ENCODE assay signal across 8 cellular contexts in genomic region chr2:101710690-101711318, GRCh38. TPM values are rescaled to one million over a fixed set of nuclear protein-coding genes. Genes with fewer than 3 reads are reported as not detected.
DNase-seq lines count a peak whose midpoint lies in the region; ATAC-seq lines count a peak whose summit lies in the region.

No MANE protein-coding gene starts in this region.

- no peak overlapping the region for H3K4me3 Mint-ChIP-seq in T-helper 2 cell treated with Interferon-gamma antibody and Interleukin-4, amounts not matched to agents 5 μg/mL and 100 μg/mL, for 36 hours

- ATAC-seq in Right ventricle myocardium superior (ENCODE audit: poor library complexity) (peak; percentile 14), left ventricle myocardium superior (peak; percentile 12), HG03139 (IDR thresholded peaks at IDR 0.05; ENCODE audit: unreplicated experiment) (no peak)

- peaks cover 22% of the 10 kb centered on the region for H3K36me3 Mint-ChIP-seq in T-helper 2 cell treated with Interferon-gamma antibody and Interleukin-4, amounts not matched to agents 5 μg/mL and 100 μg/mL, for 36 hours (ENCODE audit: low read depth)

- in situ Hi-C loops in ACHN (cut with HindIII; ENCODE audit: low pct_ligation_motif_present, low pct_unique_long_range_greater_than_20kb, low sequenced_read_pairs), result no loop called here

- H3K27ac Mint-ChIP-seq in T-helper 2 cell treated with Interferon-gamma antibody and Interleukin-4, amounts not matched to agents 5 μg/mL and 100 μg/mL, for 36 hours, result peak overlapping the region; percentile 0

- peaks cover 43% of the 10 kb centered on the region for H3K4me1 Mint-ChIP-seq in T-helper 2 cell treated with Interferon-gamma antibody and Interleukin-4, amounts not matched to agents 5 μg/mL and 100 μg/mL, for 36 hours (ENCODE audit: low read depth)

- no peaks in the 10 kb centered on the region for H3K9me3 Mint-ChIP-seq in T-helper 2 cell treated with Interferon-gamma antibody and Interleukin-4, amounts not matched to agents 5 μg/mL and 100 μg/mL, for 36 hours

- no peaks in the 10 kb centered on the region for H3K27me3 Mint-ChIP-seq in T-helper 2 cell treated with Interferon-gamma antibody and Interleukin-4, amounts not matched to agents 5 μg/mL and 100 μg/mL, for 36 hours (ENCODE audit: low read depth)

- no peak for DNase-seq in Right ventricle myocardium superior
- no peak for DNase-seq in cardiac septum (ENCODE audit: low spot score)
- no peak for DNase-seq in T-helper 2 cell treated with Interferon-gamma antibody and Interleukin-4, amounts not matched to agents 5 μg/mL and 100 μg/mL, for 36 hours (ENCODE audit: low spot score)
- no peak for DNase-seq in left ventricle myocardium superior
- DNase-seq in ACHN, result no peak
- no peak for DNase-seq in D341Med (ENCODE audit: low spot score)
- DNase-seq in kidney glomerular epithelial cell (lab: John Stamatoyannopoulos, UW), result no peak

- intact Hi-C loops in Right ventricle myocardium superior (cut with DNase I) (no loop called here), cardiac septum (cut with DNase I) (no loop called here), left ventricle myocardium superior (cut with micrococcal nuclease) (loop anchor here (10.0 kb wide), 1 partner anchor 54 kb away; no protein-coding TSS in a partner anchor)

RNA-seq across cellular contexts. Expression of gene MAP4K4, which starts 13.3 kb away (rescaled TPM):
- total RNA-seq in Right ventricle myocardium superior, result 76.9 TPM
- 135 TPM for total RNA-seq in cardiac septum
- total RNA-seq in left ventricle myocardium superior, result 99.5 TPM
